14 cellular contexts compared by ENCODE assay signal in genomic region chr19:48925240-48925843, GRCh38. TPM values are rescaled to one million over a fixed set of nuclear protein-coding genes. Genes with fewer than 3 reads are reported as not detected.
DNase-seq lines count a peak whose midpoint lies in the region; ATAC-seq and TF ChIP-seq lines count a peak whose summit lies in the region.
"Had no signal": no experiment of that assay in that cellular context is flagged by ENCODE, and none has a peak within 500 bp of the region (broad histone marks: within the 10 kb centered on the region; RNA-seq: fewer than 3 reads in every experiment).

No MANE protein-coding gene starts in this region.

- no peaks in the 10 kb centered on the region for H3K9me3 ChIP-seq in esophagus squamous epithelium
- H3K9me3 ChIP-seq: gastroesophageal sphincter, sigmoid colon had no signal

- no peak for ATAC-seq in GM21619 (IDR thresholded peaks at IDR 0.05; ENCODE audit: unreplicated experiment)
- ATAC-seq: gastroesophageal sphincter had no signal

- H3K27me3 ChIP-seq in esophagus squamous epithelium: no peaks in the 10 kb centered on the region
- H3K27me3 ChIP-seq: cardiac muscle cell, gastroesophageal sphincter, sigmoid colon had no signal

- intact Hi-C loops in esophagus squamous epithelium (cut with DNase I): no loop called here

- peaks cover 3 to 32% (median 17%) of the 10 kb centered on the region in 3 donors for H3K4me1 ChIP-seq in esophagus squamous epithelium

- H3K4me3 Mint-ChIP-seq in immature natural killer cell: no peak overlapping the region
- H3K4me3 Mint-ChIP-seq: T-helper 1 cell treated with Interleukin-12 subunit alpha and Interleukin-12 subunit beta and Interleukin-4 antibody, amounts not matched to agents 30 μg/mL and 1 μg/mL, for 36 hours had no signal

- no peak for TF ChIP-seq POLR2A in esophagus squamous epithelium (IDR thresholded peaks at IDR 0.05)

- 58 to 68% methylated on average over 5 to 8 of the region's 11 CpGs for WGBS in esophagus squamous epithelium, 2 donors

- TF ChIP-seq CTCF in esophagus squamous epithelium (IDR thresholded peaks at IDR 0.05): no peak

- H3K27me3 Mint-ChIP-seq in immature natural killer cell (ENCODE audit: low read depth in 3 of 3): peaks cover 0 to 4% (median 3%) of the 10 kb centered on the region in 3 donors

- no peak overlapping the region for H3K4me3 ChIP-seq in esophagus squamous epithelium
- no peak overlapping the region for H3K4me3 ChIP-seq in skeletal muscle cell (ENCODE audit: low read depth, low read length)
- H3K4me3 ChIP-seq: cardiac muscle cell, gastroesophageal sphincter, sigmoid colon had no signal

- H3K27ac ChIP-seq in esophagus squamous epithelium: peak overlapping the region; percentile 44 to 87 (median 80)
- H3K27ac ChIP-seq: cardiac muscle cell, gastroesophageal sphincter had no signal

- DNase-seq in GM03348 (ENCODE audit: low spot score): peak; percentile 34
- peak; percentile 56 for DNase-seq in RKO (ENCODE audit: low spot score)
- no peak for DNase-seq in esophagus squamous epithelium (lab: John Stamatoyannopoulos, UW)
- DNase-seq in skeletal muscle cell (ENCODE audit: low read depth): peak; percentile 41
- no peak for DNase-seq in cerebellar cortex (ENCODE audit: low spot score)
- DNase-seq in immature natural killer cell: no peak
- DNase-seq: activated T-cell treated with anti-CD3 and anti-CD28 coated beads for 4 hours; NCI-H69; sigmoid colon; stimulated activated CD8-positive, alpha-beta memory T cell treated with anti-CD3 and anti-CD28 coated beads, Interleukin-4, amount 100 ng/mL, for 48 hours had no signal

- no peaks in the 10 kb centered on the region for H3K4me1 Mint-ChIP-seq in immature natural killer cell

- peak overlapping the region in 1 of 6 donors; percentile 23 for H3K27ac Mint-ChIP-seq in immature natural killer cell
- H3K27ac Mint-ChIP-seq: T-helper 1 cell treated with Interleukin-12 subunit alpha and Interleukin-12 subunit beta and Interleukin-4 antibody, amounts not matched to agents 30 μg/mL and 1 μg/mL, for 36 hours had no signal

- no peaks in the 10 kb centered on the region for H3K9me3 Mint-ChIP-seq in immature natural killer cell
- H3K9me3 Mint-ChIP-seq: T-helper 1 cell treated with Interleukin-12 subunit alpha and Interleukin-12 subunit beta and Interleukin-4 antibody, amounts not matched to agents 30 μg/mL and 1 μg/mL, for 36 hours had no signal

- peaks cover 7 to 36% (median 18%) of the 10 kb centered on the region in 3 donors for H3K36me3 ChIP-seq in esophagus squamous epithelium

- H3K36me3 Mint-ChIP-seq in immature natural killer cell: peaks cover 0 to 3% (median 3%) of the 10 kb centered on the region in 3 donors

RNA-seq across cellular contexts. Expression of gene DHDH, which starts 8.2 kb away (rescaled TPM):
- total RNA-seq in esophagus squamous epithelium: 1 to 10 TPM in 1 of 4 donors, under 1 TPM in 1, not detected in 2; 0.95 to 2.9 TPM
- 1 to 10 TPM in 1 of 3 donors, not detected in 2; 1.3 TPM for polyA plus RNA-seq in immature natural killer cell
- total RNA-seq: sigmoid colon had no signal

RNA-seq across cellular contexts. Expression of gene NUCB1, which starts 25.2 kb away (rescaled TPM):
- 100 to 1,000 TPM in 3 of 4 donors, 10 to 100 TPM in 1; 93.5 to 186 (median 157) TPM for total RNA-seq in esophagus squamous epithelium
- 100 to 1,000 TPM in 1 of 3 donors, 10 to 100 TPM in 2; 76.7 to 219 (median 89.7) TPM for polyA plus RNA-seq in immature natural killer cell

RNA-seq across cellular contexts. Expression of gene TULP2, which starts 26.8 kb away (rescaled TPM):
- not detected for total RNA-seq in esophagus squamous epithelium
- polyA plus RNA-seq in immature natural killer cell: not detected

RNA-seq across cellular contexts. Expression of gene BAX, which starts 29.3 kb away (rescaled TPM):
- 10 to 100 TPM; 38.9 to 42.8 (median 42.4) TPM for total RNA-seq in esophagus squamous epithelium
- 100 to 1,000 TPM in 2 of 3 donors, 10 to 100 TPM in 1; 88.6 to 137 (median 106) TPM for polyA plus RNA-seq in immature natural killer cell

RNA-seq across cellular contexts. Expression of gene FTL, which starts 39.8 kb away (rescaled TPM):
- total RNA-seq in esophagus squamous epithelium: 1,000 to 10,000 TPM in 3 of 4 donors, 100 to 1,000 TPM in 1; 556 to 2,127 (median 1,494) TPM
- polyA plus RNA-seq in immature natural killer cell: 1,000 to 10,000 TPM; 3,472 to 4,403 (median 4,065) TPM

Comparison
In these comparisons a context has a peak if more than half of its experiments do, and no peak if none do; other contexts are left out.
1. DNase-seq: peak in GM03348 (single experiment), RKO (single experiment) and skeletal muscle cell (single experiment); none in esophagus squamous epithelium (single experiment), cerebellar cortex (single experiment) and immature natural killer cell (0 of 3).